ENCODE assay signal across 14 cellular contexts in genomic region chr1:29639741-29640427, GRCh38.
DNase-seq lines count a peak whose midpoint lies in the region; ATAC-seq and FAIRE-seq lines count a peak whose summit lies in the region.
"Had no signal": no experiment of that assay in that cellular context is flagged by ENCODE, and none has a peak within 500 bp of the region (broad histone marks: within the 10 kb centered on the region; RNA-seq: fewer than 3 reads in every experiment).

No MANE protein-coding gene starts in this region.

- no peak overlapping the region for H3K27ac Mint-ChIP-seq in activated CD8-positive, alpha-beta memory T cell treated with anti-CD3 and anti-CD28 coated beads, Interleukin-2, amount 10 ng/mL, durations not matched to agents 7 days and 5 days

- H3K36me3 ChIP-seq in SJSA1, result no peaks in the 10 kb centered on the region
- H3K36me3 ChIP-seq: BE2C, uterus had no signal

- no peaks in the 10 kb centered on the region for H3K27me3 Mint-ChIP-seq in activated CD8-positive, alpha-beta memory T cell treated with anti-CD3 and anti-CD28 coated beads, Interleukin-2, amount 10 ng/mL, durations not matched to agents 7 days and 5 days

- H3K4me3 ChIP-seq in SJSA1, result no peak overlapping the region
- H3K4me3 ChIP-seq: GM12878, uterus had no signal

- H3K27ac ChIP-seq in SJSA1 (no peak overlapping the region), caudate nucleus (ENCODE audit: low read depth, low read length) (no peak overlapping the region)
- H3K27ac ChIP-seq: uterus had no signal

- no peaks in the 10 kb centered on the region for H3K9me3 ChIP-seq in SJSA1 (replicated peaks)
- H3K9me3 ChIP-seq: BE2C, uterus had no signal

- no peak overlapping the region for H3K4me3 Mint-ChIP-seq in activated CD8-positive, alpha-beta memory T cell treated with anti-CD3 and anti-CD28 coated beads, Interleukin-2, amount 10 ng/mL, durations not matched to agents 7 days and 5 days

- H3K4me1 ChIP-seq in SJSA1 (replicated peaks), result peaks cover 14% of the 10 kb centered on the region
- H3K4me1 ChIP-seq: BE2C, uterus had no signal

- no peaks in the 10 kb centered on the region for H3K9me3 Mint-ChIP-seq in activated CD8-positive, alpha-beta memory T cell treated with anti-CD3 and anti-CD28 coated beads, Interleukin-2, amount 10 ng/mL, durations not matched to agents 7 days and 5 days (ENCODE audit: low read depth)

- ATAC-seq in activated CD8-positive, alpha-beta memory T cell treated with anti-CD3 and anti-CD28 coated beads, Interleukin-2, amount 10 ng/mL, durations not matched to agents 7 days and 5 days, result no peak
- no peak for ATAC-seq in HG03571 (IDR thresholded peaks at IDR 0.05; ENCODE audit: unreplicated experiment)
- ATAC-seq: GM12878 had no signal

- CTCF ChIA-PET in activated CD8-positive, alpha-beta memory T cell treated with anti-CD3 and anti-CD28 coated beads, Interleukin-2, amount 10 ng/mL, durations not matched to agents 7 days and 5 days (lab: Charles Lee), result no interaction called here

- H3K4me1 Mint-ChIP-seq in activated CD8-positive, alpha-beta memory T cell treated with anti-CD3 and anti-CD28 coated beads, Interleukin-2, amount 10 ng/mL, durations not matched to agents 7 days and 5 days, result no peaks in the 10 kb centered on the region

- peak; percentile 29 for DNase-seq in activated CD8-positive, alpha-beta memory T cell treated with anti-CD3 and anti-CD28 coated beads, Interleukin-2, amount 10 ng/mL, durations not matched to agents 7 days and 5 days
- DNase-seq in activated CD8-positive, alpha-beta memory T cell treated with anti-CD3 and anti-CD28 coated beads, Interleukin-2, amount 50 U/mL, for 4 hours, result no peak
- DNase-seq in SJSA1 (ENCODE audit: low read depth in 1 of 2, low spot score in 2 of 2) (peak; percentile 50 to 72), glomerular visceral epithelial cell (ENCODE audit: extremely low spot score) (peak; percentile 97), urothelium cell line (ENCODE audit: low spot score) (peak; percentile 91), NCI-H2081 treated with DMSO at 0.1 percent for 48 hours (lab: John Stamatoyannopoulos, UW) (no peak), caudate nucleus (lab: John Stamatoyannopoulos, UW) (no peak)
- DNase-seq: BE2C; effector CD8-positive, alpha-beta T cell; Karpas-422; uterus had no signal

- FAIRE-seq in urothelium cell line (lab: Jason Lieb, UNC), result peak; percentile 89
- FAIRE-seq: GM12878, TTC549 had no signal

- H3K27me3 ChIP-seq in SJSA1 (replicated peaks), result no peaks in the 10 kb centered on the region; the same call in 1 of the 2 replicates
- H3K27me3 ChIP-seq: BE2C, uterus had no signal

- no peaks in the 10 kb centered on the region for H3K36me3 Mint-ChIP-seq in activated CD8-positive, alpha-beta memory T cell treated with anti-CD3 and anti-CD28 coated beads, Interleukin-2, amount 10 ng/mL, durations not matched to agents 7 days and 5 days

Comparison
In these comparisons a context has a peak if more than half of its experiments do, and no peak if none do; other contexts are left out.
1. DNase-seq: peak in activated CD8-positive, alpha-beta memory T cell treated with anti-CD3 and anti-CD28 coated beads, Interleukin-2, amount 10 ng/mL, durations not matched to agents 7 days and 5 days (single experiment), SJSA1 (2 of 2), glomerular visceral epithelial cell (single experiment) and urothelium cell line (single experiment); none in activated CD8-positive, alpha-beta memory T cell treated with anti-CD3 and anti-CD28 coated beads, Interleukin-2, amount 50 U/mL, for 4 hours (single experiment), NCI-H2081 treated with DMSO at 0.1 percent for 48 hours (single experiment) and caudate nucleus (0 of 61).